Comparison of ENCODE assay signal across 35 cellular contexts in genomic region chr1:91682882-91683597, GRCh38.
DNase-seq lines count a peak whose midpoint lies in the region; ATAC-seq and TF ChIP-seq lines count a peak whose summit lies in the region.
"Had no signal": no experiment of that assay in that cellular context is flagged by ENCODE, and none has a peak within 500 bp of the region (broad histone marks: within the 10 kb centered on the region; RNA-seq: fewer than 3 reads in every experiment).

No MANE protein-coding gene starts in this region.

- H3K27ac ChIP-seq in mesenchymal stem cell (ENCODE audit: low read length, poor library complexity, severe bottlenecking) (no peak overlapping the region), subcutaneous abdominal adipose tissue (ENCODE audit: low read depth, low read length) (peak overlapping the region; percentile 94), body of pancreas (no peak overlapping the region)
- H3K27ac ChIP-seq: 22Rv1, C4-2B, KMS-11, parathyroid adenoma, PC-9, testis had no signal

- intact Hi-C loops in activated CD4-positive, alpha-beta memory T cell treated with anti-CD3 and anti-CD28 coated beads for 36 hours (cut with micrococcal nuclease) = no loop called here
- intact Hi-C loops in activated T-helper 2 cell treated with anti-CD3 and anti-CD28 coated beads, Interferon-gamma antibody, Interleukin-2, Interleukin-4, amounts not matched to agents 10 μg/mL and 5 μg/mL and 100 μg/mL, durations not matched to agents 14 hours and 24 hours and 36 hours (cut with micrococcal nuclease) = no loop called here
- intact Hi-C loops in body of pancreas (cut with DNase I) = no loop called here

- H3K9me3 ChIP-seq in mesenchymal stem cell (ENCODE audit: control insufficient read depth, low read length) (no peaks in the 10 kb centered on the region), subcutaneous abdominal adipose tissue (ENCODE audit: control insufficient read depth in 5 of 5, low read length in 5 of 5) (no peaks in the 10 kb centered on the region), body of pancreas (no peaks in the 10 kb centered on the region)
- H3K9me3 ChIP-seq: Caco-2, lower lobe of right lung, SK-N-SH, testis had no signal

- peak overlapping the region in 1 of 2 experiments; percentile 19 for H3K4ac ChIP-seq in mesenchymal stem cell (ENCODE audit: low read depth in 1 of 2, low read length in 2 of 2)

- H2AFZ ChIP-seq in mesenchymal stem cell (ENCODE audit: low read depth, low read length) = no peak overlapping the region
- H2AFZ ChIP-seq: parathyroid adenoma, PC-9 had no signal

- H4K8ac ChIP-seq in mesenchymal stem cell (ENCODE audit: low read length) = peak overlapping the region; percentile 84

- peak overlapping the region; percentile 76 to 92 for H2BK12ac ChIP-seq in mesenchymal stem cell (ENCODE audit: low read length in 2 of 2)

- H3K4me3 ChIP-seq in mesenchymal stem cell (ENCODE audit: insufficient read depth in 1 of 2, low read depth in 1 of 2, low read length in 2 of 2) (no peak overlapping the region), subcutaneous abdominal adipose tissue (ENCODE audit: low read depth in 1 of 5, low read length in 5 of 5) (no peak overlapping the region), body of pancreas (no peak overlapping the region)
- H3K4me3 ChIP-seq: lower lobe of right lung, PC-9, skin epidermis, testis had no signal

- H3K4me1 Mint-ChIP-seq in activated CD4-positive, alpha-beta memory T cell treated with anti-CD3 and anti-CD28 coated beads, Interleukin-2, amount 10 ng/mL, durations not matched to agents 7 days and 5 days = peaks cover 40% of the 10 kb centered on the region
- H3K4me1 Mint-ChIP-seq in activated CD4-positive, alpha-beta memory T cell treated with anti-CD3 and anti-CD28 coated beads for 36 hours (ENCODE audit: low read depth) = peaks cover 20% of the 10 kb centered on the region
- peaks cover 32% of the 10 kb centered on the region for H3K4me1 Mint-ChIP-seq in activated T-helper 2 cell treated with anti-CD3 and anti-CD28 coated beads, Interferon-gamma antibody, Interleukin-2, Interleukin-4, amounts not matched to agents 10 μg/mL and 5 μg/mL and 100 μg/mL, durations not matched to agents 14 hours and 24 hours and 36 hours (ENCODE audit: low read depth)

- POLR2A ChIA-PET in activated CD4-positive, alpha-beta memory T cell treated with anti-CD3 and anti-CD28 coated beads, Interleukin-2, amount 10 ng/mL, durations not matched to agents 7 days and 5 days (lab: Charles Lee) = no interaction called here
- POLR2A ChIA-PET in activated CD4-positive, alpha-beta memory T cell treated with anti-CD3 and anti-CD28 coated beads for 36 hours (lab: Charles Lee) = no interaction called here

- H3K9ac ChIP-seq in mesenchymal stem cell (ENCODE audit: low read length) = peak overlapping the region; percentile 82
- H3K9ac ChIP-seq in subcutaneous abdominal adipose tissue (ENCODE audit: low read length in 5 of 5) = no peak overlapping the region
- H3K9ac ChIP-seq: KMS-11, parathyroid adenoma, SK-N-SH had no signal

- TF ChIP-seq CTCF in body of pancreas (IDR thresholded peaks at IDR 0.05) = no peak

- H2BK5ac ChIP-seq in mesenchymal stem cell (ENCODE audit: low read depth, low read length, poor library complexity, severe bottlenecking) = no peak overlapping the region

- peak overlapping the region; percentile 27 for H2BK120ac ChIP-seq in mesenchymal stem cell (ENCODE audit: low read depth, low read length)

- no peak overlapping the region for H2AK5ac ChIP-seq in mesenchymal stem cell (ENCODE audit: low read length, severe bottlenecking)

- DNase-seq in activated CD4-positive, alpha-beta memory T cell treated with anti-CD3 and anti-CD28 coated beads, Interleukin-2, amount 10 ng/mL, durations not matched to agents 7 days and 5 days = no peak
- DNase-seq in activated CD4-positive, alpha-beta memory T cell treated with anti-CD3 and anti-CD28 coated beads for 36 hours = no peak
- no peak for DNase-seq in activated T-helper 2 cell treated with anti-CD3 and anti-CD28 coated beads, Interferon-gamma antibody, Interleukin-2, Interleukin-4, amounts not matched to agents 10 μg/mL and 5 μg/mL and 100 μg/mL, durations not matched to agents 14 hours and 24 hours and 36 hours (ENCODE audit: low spot score)
- DNase-seq in mesenchymal stem cell (no peak), NCI-H774 (lab: John Stamatoyannopoulos, UW) (no peak), body of pancreas (no peak)
- DNase-seq: activated CD8-positive, alpha-beta memory T cell treated with anti-CD3 and anti-CD28 coated beads for 24 hours; activated gamma-delta T cell; activated naive CD8-positive, alpha-beta T cell treated with anti-CD3 and anti-CD28 coated beads, Interleukin-2, amount 10 ng/mL, durations not matched to agents 7 days and 5 days; activated T-cell treated with anti-CD3 and anti-CD28 coated beads for 4 hours; Caco-2; cerebellar nuclear complex; dermis blood vessel endothelial cell; foreskin melanocyte; GDM1; kidney glomerular epithelial cell; lower lobe of right lung; MM.1S; naive thymus-derived CD8-positive, alpha-beta T cell; NCI-H2029; NCI-H524 treated with DMSO at 0.1 percent for 48 hours; NK-92 treated with Interleukin-12 subunit alpha and Interleukin-12 subunit beta, amount 100 ng/mL, for 24 hours; PC-9; SK-N-SH; stimulated activated naive CD4-positive, alpha-beta T cell; testis had no signal

- H3K4me3 Mint-ChIP-seq in activated CD4-positive, alpha-beta memory T cell treated with anti-CD3 and anti-CD28 coated beads, Interleukin-2, amount 10 ng/mL, durations not matched to agents 7 days and 5 days = no peak overlapping the region
- H3K4me3 Mint-ChIP-seq in activated CD4-positive, alpha-beta memory T cell treated with anti-CD3 and anti-CD28 coated beads for 36 hours = no peak overlapping the region
- no peak overlapping the region for H3K4me3 Mint-ChIP-seq in activated T-helper 2 cell treated with anti-CD3 and anti-CD28 coated beads, Interferon-gamma antibody, Interleukin-2, Interleukin-4, amounts not matched to agents 10 μg/mL and 5 μg/mL and 100 μg/mL, durations not matched to agents 14 hours and 24 hours and 36 hours (ENCODE audit: low read depth)
- H3K4me3 Mint-ChIP-seq: activated naive CD8-positive, alpha-beta T cell treated with anti-CD3 and anti-CD28 coated beads, Interleukin-2, amount 10 ng/mL, durations not matched to agents 7 days and 5 days; endodermal cell; H9 had no signal

- CTCF ChIA-PET in activated CD4-positive, alpha-beta memory T cell treated with anti-CD3 and anti-CD28 coated beads, Interleukin-2, amount 10 ng/mL, durations not matched to agents 7 days and 5 days (lab: Charles Lee) = interaction anchor here (1.0 to 1.4 kb wide), 2 partner anchors 11 to 170 kb away, joined by 3 read pairs; no protein-coding TSS in a partner anchor
- CTCF ChIA-PET in activated CD4-positive, alpha-beta memory T cell treated with anti-CD3 and anti-CD28 coated beads for 36 hours (lab: Charles Lee) = no interaction called here

- no peak for TF ChIP-seq POLR2A in body of pancreas (IDR thresholded peaks at IDR 0.05)

- H3K36me3 Mint-ChIP-seq in activated CD4-positive, alpha-beta memory T cell treated with anti-CD3 and anti-CD28 coated beads, Interleukin-2, amount 10 ng/mL, durations not matched to agents 7 days and 5 days (ENCODE audit: low read depth) = peaks cover 64% of the 10 kb centered on the region
- H3K36me3 Mint-ChIP-seq in activated CD4-positive, alpha-beta memory T cell treated with anti-CD3 and anti-CD28 coated beads for 36 hours = peaks cover 9% of the 10 kb centered on the region
- H3K36me3 Mint-ChIP-seq in activated T-helper 2 cell treated with anti-CD3 and anti-CD28 coated beads, Interferon-gamma antibody, Interleukin-2, Interleukin-4, amounts not matched to agents 10 μg/mL and 5 μg/mL and 100 μg/mL, durations not matched to agents 14 hours and 24 hours and 36 hours (ENCODE audit: low read depth) = peaks cover 38% of the 10 kb centered on the region

- H3K9me3 Mint-ChIP-seq in activated CD4-positive, alpha-beta memory T cell treated with anti-CD3 and anti-CD28 coated beads, Interleukin-2, amount 10 ng/mL, durations not matched to agents 7 days and 5 days = peaks cover 2% of the 10 kb centered on the region
- no peaks in the 10 kb centered on the region for H3K9me3 Mint-ChIP-seq in activated CD4-positive, alpha-beta memory T cell treated with anti-CD3 and anti-CD28 coated beads for 36 hours
- H3K9me3 Mint-ChIP-seq in activated T-helper 2 cell treated with anti-CD3 and anti-CD28 coated beads, Interferon-gamma antibody, Interleukin-2, Interleukin-4, amounts not matched to agents 10 μg/mL and 5 μg/mL and 100 μg/mL, durations not matched to agents 14 hours and 24 hours and 36 hours = no peaks in the 10 kb centered on the region
- H3K9me3 Mint-ChIP-seq: endodermal cell; H9; naive thymus-derived CD8-positive, alpha-beta T cell had no signal

- no peak overlapping the region for H3K14ac ChIP-seq in mesenchymal stem cell (ENCODE audit: low read length in 2 of 2)

- 89% methylated on average over 3 of the region's 3 CpGs for WGBS in mesenchymal stem cell
- 68 to 82% methylated on average over 3 of the region's 3 CpGs for WGBS in body of pancreas, 2 donors

- peak overlapping the region; percentile 95 for H4K91ac ChIP-seq in mesenchymal stem cell (ENCODE audit: low read length)

- no peak overlapping the region for H3K4me2 ChIP-seq in mesenchymal stem cell (ENCODE audit: low read length, poor library complexity, severe bottlenecking)
- H3K4me2 ChIP-seq: KMS-11, PC-9, SK-N-SH had no signal

- no peak overlapping the region for H3K23ac ChIP-seq in mesenchymal stem cell (ENCODE audit: low read length in 2 of 2)

- H3K27me3 ChIP-seq in mesenchymal stem cell (ENCODE audit: control insufficient read depth in 1 of 2, insufficient read depth in 1 of 2, low read length in 2 of 2) (no peaks in the 10 kb centered on the region), subcutaneous abdominal adipose tissue (ENCODE audit: control insufficient read depth in 5 of 5, insufficient read depth in 4 of 5, low read length in 5 of 5) (no peaks in the 10 kb centered on the region), body of pancreas (no peaks in the 10 kb centered on the region)
- H3K27me3 ChIP-seq: testis had no signal

- H3K4me1 ChIP-seq in mesenchymal stem cell (ENCODE audit: control insufficient read depth, insufficient read depth, low read depth, low read length) = peaks cover 2% of the 10 kb centered on the region
- H3K4me1 ChIP-seq in subcutaneous abdominal adipose tissue (ENCODE audit: control insufficient read depth in 5 of 5, insufficient read depth in 5 of 5, low read length in 5 of 5) = peaks cover 7 to 52% (median 45%) of the 10 kb centered on the region in 5 donors
- no peaks in the 10 kb centered on the region for H3K4me1 ChIP-seq in body of pancreas
- H3K4me1 ChIP-seq: Caco-2, parathyroid adenoma had no signal

- peak overlapping the region in 1 of 2 experiments; percentile 92 for H3K18ac ChIP-seq in mesenchymal stem cell (ENCODE audit: low read depth in 1 of 2, low read length in 2 of 2)

- H3K27ac Mint-ChIP-seq in activated CD4-positive, alpha-beta memory T cell treated with anti-CD3 and anti-CD28 coated beads, Interleukin-2, amount 10 ng/mL, durations not matched to agents 7 days and 5 days = peak overlapping the region; percentile 11
- no peak overlapping the region for H3K27ac Mint-ChIP-seq in activated CD4-positive, alpha-beta memory T cell treated with anti-CD3 and anti-CD28 coated beads for 36 hours
- H3K27ac Mint-ChIP-seq in activated T-helper 2 cell treated with anti-CD3 and anti-CD28 coated beads, Interferon-gamma antibody, Interleukin-2, Interleukin-4, amounts not matched to agents 10 μg/mL and 5 μg/mL and 100 μg/mL, durations not matched to agents 14 hours and 24 hours and 36 hours = peak overlapping the region; percentile 47
- H3K27ac Mint-ChIP-seq: activated naive CD8-positive, alpha-beta T cell treated with anti-CD3 and anti-CD28 coated beads, Interleukin-2, amount 10 ng/mL, durations not matched to agents 7 days and 5 days; endodermal cell had no signal

- ATAC-seq in HG03196 (IDR thresholded peaks at IDR 0.05; ENCODE audit: unreplicated experiment) (no peak), body of pancreas (no peak)
- ATAC-seq: lower lobe of right lung; naive thymus-derived CD8-positive, alpha-beta T cell had no signal

- no peaks in the 10 kb centered on the region for H3K27me3 Mint-ChIP-seq in activated CD4-positive, alpha-beta memory T cell treated with anti-CD3 and anti-CD28 coated beads, Interleukin-2, amount 10 ng/mL, durations not matched to agents 7 days and 5 days
- H3K27me3 Mint-ChIP-seq in activated CD4-positive, alpha-beta memory T cell treated with anti-CD3 and anti-CD28 coated beads for 36 hours = no peaks in the 10 kb centered on the region
- H3K27me3 Mint-ChIP-seq in activated T-helper 2 cell treated with anti-CD3 and anti-CD28 coated beads, Interferon-gamma antibody, Interleukin-2, Interleukin-4, amounts not matched to agents 10 μg/mL and 5 μg/mL and 100 μg/mL, durations not matched to agents 14 hours and 24 hours and 36 hours (ENCODE audit: low read depth) = no peaks in the 10 kb centered on the region
- H3K27me3 Mint-ChIP-seq: activated naive CD8-positive, alpha-beta T cell treated with anti-CD3 and anti-CD28 coated beads, Interleukin-2, amount 10 ng/mL, durations not matched to agents 7 days and 5 days; naive thymus-derived CD8-positive, alpha-beta T cell had no signal

- no peaks in the 10 kb centered on the region for H3K79me1 ChIP-seq in mesenchymal stem cell (replicated peaks; ENCODE audit: low read length, poor library complexity, severe bottlenecking)

- H3K36me3 ChIP-seq in mesenchymal stem cell (ENCODE audit: control insufficient read depth in 1 of 2, insufficient read depth in 2 of 2, low read depth in 1 of 2, low read length in 2 of 2) = peaks cover 8 to 80% of the 10 kb centered on the region in 2 experiments
- peaks cover 12 to 21% (median 18%) of the 10 kb centered on the region in 5 donors for H3K36me3 ChIP-seq in subcutaneous abdominal adipose tissue (ENCODE audit: control insufficient read depth in 5 of 5, insufficient read depth in 5 of 5, low read length in 5 of 5)
- peaks cover 0 to 3% of the 10 kb centered on the region in 2 donors for H3K36me3 ChIP-seq in body of pancreas (replicated peaks in 1 of 2; ENCODE audit: insufficient read depth in 1 of 2, low read depth in 2 of 2)

- no peak overlapping the region for H2BK15ac ChIP-seq in mesenchymal stem cell (ENCODE audit: low read depth, poor library complexity, severe bottlenecking)
